In genomic region chr5:34192064-34192922, GRCh38 we compare ENCODE assay signal across 8 cellular contexts.
DNase-seq lines count a peak whose midpoint lies in the region; ATAC-seq and TF ChIP-seq lines count a peak whose summit lies in the region.
"Not testable (repeated sequence)": the region's sequence is repeated elsewhere in the genome, so short reads cannot be mapped to it uniquely, and the experiment has no call there.

No MANE protein-coding gene starts in this region.

- H3K14ac ChIP-seq in H9 (ENCODE audit: insufficient read depth, low read length) = 0 out of 2 replicates have a peak overlapping the region, but pooled peaks have one; percentile 7

- not testable (repeated sequence) for H2AK5ac ChIP-seq in H9 (ENCODE audit: insufficient read length, low read length)

- not testable (repeated sequence) for H4K5ac ChIP-seq in H9 (ENCODE audit: insufficient read length, low read depth, low read length)

- H3K9me3 ChIP-seq in H9 (ENCODE audit: control insufficient read depth, low read depth, low read length); adrenal gland (replicated peaks in 1 of 3); iPS-15b (ENCODE audit: control insufficient read depth, insufficient read depth, low read length): not testable (repeated sequence)

- not testable (repeated sequence) for H3K4ac ChIP-seq in H9 (ENCODE audit: low read depth, low read length)

- not testable (repeated sequence) for H3K56ac ChIP-seq in H9 (ENCODE audit: insufficient read length, low read depth, low read length)

- H4K8ac ChIP-seq in H9 (replicated peaks; ENCODE audit: insufficient read length, low read depth, low read length) = not testable (repeated sequence)

- not testable (repeated sequence) for H3K23ac ChIP-seq in H9 (ENCODE audit: insufficient read length, low read depth, low read length)

- H3K4me2 ChIP-seq in H9 (ENCODE audit: insufficient read depth, insufficient read length, low read length) = not testable (repeated sequence)

- not testable (repeated sequence) for H2BK12ac ChIP-seq in H9 (ENCODE audit: insufficient read length, low read depth, low read length)

- H3K79me1 ChIP-seq in H9 (ENCODE audit: insufficient read depth, low read depth, low read length, poor library complexity, severe bottlenecking) = not testable (repeated sequence)

- H3K27me3 ChIP-seq in H9 (ENCODE audit: insufficient read depth, low read length); adrenal gland; iPS-15b (ENCODE audit: control insufficient read depth, insufficient read depth, low read length): not testable (repeated sequence)

- peaks cover 11 to 32% of the 10 kb centered on the region in 2 experiments for H3K9me3 Mint-ChIP-seq in H9
- not testable (repeated sequence) for H3K9me3 Mint-ChIP-seq in endothelial cell (ENCODE audit: unreplicated experiment); natural killer cell

- not testable (repeated sequence) for H3T11ph ChIP-seq in H9 (ENCODE audit: low read length)

- not testable (repeated sequence) for H3K18ac ChIP-seq in H9 (ENCODE audit: insufficient read length, low read depth, low read length)

- H4K91ac ChIP-seq in H9 (ENCODE audit: insufficient read length, low read depth, low read length) = not testable (repeated sequence)

- H3K23me2 ChIP-seq in H9 (ENCODE audit: insufficient read length, low read depth, low read length, poor library complexity, severe bottlenecking) = not testable (repeated sequence)

- peak overlapping the region in 1 of 2 experiments; percentile 6; a peak in 1 of 5 replicates for H3K4me3 Mint-ChIP-seq in H9
- peak overlapping the region; percentile 3 for H3K4me3 Mint-ChIP-seq in endothelial cell (ENCODE audit: unreplicated experiment)
- H3K4me3 Mint-ChIP-seq in natural killer cell = not testable (repeated sequence)

- not testable (repeated sequence) for H3K4me3 ChIP-seq in AG10803 (ENCODE audit: low read length); adrenal gland; iPS-15b (ENCODE audit: low read depth, low read length)

- H3K36me3 Mint-ChIP-seq in H9 (ENCODE audit: insufficient read depth in 1 of 3, low read depth in 3 of 3) (peaks cover 47 to 51% (median 49%) of the 10 kb centered on the region in 3 experiments), endothelial cell (ENCODE audit: low read depth, unreplicated experiment) (peaks cover 26% of the 10 kb centered on the region)
- not testable (repeated sequence) for H3K36me3 Mint-ChIP-seq in natural killer cell

- H3K27ac ChIP-seq in H9 (ENCODE audit: insufficient read length, low read depth, low read length); adrenal gland: not testable (repeated sequence)

- peak overlapping the region; percentile 76 to 92 (median 83) for H3K27ac Mint-ChIP-seq in H9
- peak overlapping the region; percentile 28 for H3K27ac Mint-ChIP-seq in endothelial cell (ENCODE audit: unreplicated experiment)
- peak overlapping the region; percentile 58 to 72 for H3K27ac Mint-ChIP-seq in natural killer cell

- WGBS in H9 (ENCODE audit: extremely low coverage, insufficient read length, low lambda C conversion rate) = no CpG with 5 or more reads among the region's 26 CpGs
- WGBS in adrenal gland, 4 donors = 88 to 91% (median 88%) methylated on average over 26 of the region's 26 CpGs

- H3K9ac ChIP-seq in H9 (ENCODE audit: extremely low read depth, insufficient read length, low read length) = not testable (repeated sequence)
- peak overlapping the region; percentile 57 for H3K9ac ChIP-seq in iPS-15b (ENCODE audit: low read depth, low read length)

- H3K4me1 ChIP-seq in H9 (ENCODE audit: insufficient read depth, low read length); adrenal gland (replicated peaks in 1 of 2); iPS-15b (ENCODE audit: control insufficient read depth, insufficient read depth, low read length): not testable (repeated sequence)

- H3K36me3 ChIP-seq in adrenal gland (replicated peaks in 1 of 2) = not testable (repeated sequence)
- H3K36me3 ChIP-seq in iPS-15b (ENCODE audit: control insufficient read depth, insufficient read depth, low read length) = peaks cover 35% of the 10 kb centered on the region

- not testable (repeated sequence) for H2BK120ac ChIP-seq in H9 (ENCODE audit: low read depth, low read length, poor library complexity, severe bottlenecking)

- H2AFZ ChIP-seq in H9 (ENCODE audit: low read length) = not testable (repeated sequence)

- H3K4me1 Mint-ChIP-seq in H9 (peaks cover 42 to 46% of the 10 kb centered on the region in 2 experiments), endothelial cell (ENCODE audit: unreplicated experiment) (peaks cover 21% of the 10 kb centered on the region), natural killer cell (peaks cover 37 to 42% of the 10 kb centered on the region in 2 donors)

- ATAC-seq in natural killer cell = not testable (repeated sequence)

- intact Hi-C loops in adrenal gland (cut with DNase I); natural killer cell (cut with micrococcal nuclease): not testable (repeated sequence)

- not testable (repeated sequence) for TF ChIP-seq CTCF in AG10803 (conservative IDR thresholded peaks at IDR 0.05; ENCODE audit: low read length); H9 (conservative IDR thresholded peaks at IDR 0.05); adrenal gland (IDR thresholded peaks at IDR 0.05); endothelial cell (IDR thresholded peaks at IDR 0.05; ENCODE audit: unreplicated experiment); natural killer cell (IDR thresholded peaks at IDR 0.05)

- TF ChIP-seq POLR2A in adrenal gland (IDR thresholded peaks at IDR 0.05) = not testable (repeated sequence)

- not testable (repeated sequence) for H3K27me3 Mint-ChIP-seq in H9 (ENCODE audit: low read depth); natural killer cell (ENCODE audit: low read depth in 2 of 2)
- H3K27me3 Mint-ChIP-seq in endothelial cell (ENCODE audit: unreplicated experiment) = peaks cover 24% of the 10 kb centered on the region

- not testable (repeated sequence) for H3K79me2 ChIP-seq in H9 (ENCODE audit: insufficient read depth, low read length)

- not testable (repeated sequence) for H4K20me1 ChIP-seq in H9 (ENCODE audit: control insufficient read depth, insufficient read depth, insufficient read length)

- not testable (repeated sequence) for H2BK5ac ChIP-seq in H9 (ENCODE audit: insufficient read length, low read length)

- not testable (repeated sequence) for H2BK15ac ChIP-seq in H9 (ENCODE audit: low read depth, low read length)

- DNase-seq in AG10803 (ENCODE audit: low read depth) (peak; percentile 5), H9 (peak; percentile 54), T-helper 1 cell (peak in 4 of 5 donors; percentile 8 to 46 (median 15)), adrenal gland (peak in 6 of 7 donors; percentile 21 to 70 (median 37)), endothelial cell (ENCODE audit: low spot score) (peak; percentile 36), natural killer cell (peak; percentile 39)
- peak; percentile 5 for DNase-seq in stimulated activated CD4-positive, alpha-beta T cell treated with anti-CD3 and anti-CD28 coated beads, Interleukin-4, amount 100 ng/mL, for 1 hour

- H2BK20ac ChIP-seq in H9 (ENCODE audit: low read depth, low read length, poor library complexity, severe bottlenecking) = not testable (repeated sequence)

Comparison
In these comparisons a context has a peak if more than half of its experiments do, and no peak if none do; other contexts are left out.
1. H3K27ac Mint-ChIP-seq: peak in every context shown above with its lines; median percentile 83 in H9; 65 in natural killer cell; 28 in endothelial cell.